22 cellular contexts compared by ENCODE assay signal in genomic region chr2:185526156-185526555, GRCh38.
"Had no signal": no experiment of that assay in that cellular context is flagged by ENCODE, and none has a peak within 500 bp of the region (broad histone marks: within the 10 kb centered on the region; RNA-seq: fewer than 3 reads in every experiment).

No MANE protein-coding gene starts in this region.

- H3K4me1 ChIP-seq: colonic mucosa, esophagus muscularis mucosa, foreskin keratinocyte, gastrocnemius medialis, gastroesophageal sphincter, heart left ventricle, heart right ventricle had no signal

- DNase-seq: colonic mucosa; cortex of kidney; dermis blood vessel endothelial cell; effector CD4-positive, alpha-beta T cell; effector CD8-positive, alpha-beta T cell; effector memory CD4-positive, alpha-beta T cell; effector memory CD8-positive, alpha-beta T cell; endodermal cell; erythroblast; foreskin fibroblast; foreskin keratinocyte; foreskin melanocyte; gastrocnemius medialis; glutamatergic neuron; heart left ventricle; heart right ventricle had no signal

- H3K27me3 ChIP-seq: colonic mucosa, dorsolateral prefrontal cortex, esophagus muscularis mucosa, foreskin keratinocyte, gastrocnemius medialis, gastroesophageal sphincter, heart left ventricle, heart right ventricle had no signal

- H3K4me3 ChIP-seq: colonic mucosa, coronary artery, dorsolateral prefrontal cortex, esophagus muscularis mucosa, gastrocnemius medialis, gastroesophageal sphincter, heart left ventricle, heart right ventricle had no signal

- H3K27ac ChIP-seq: colonic mucosa, coronary artery, dorsolateral prefrontal cortex, epithelial cell of prostate, esophagus muscularis mucosa, foreskin keratinocyte, gastrocnemius medialis, gastroesophageal sphincter, heart left ventricle, heart right ventricle had no signal

- ATAC-seq: effector memory CD8-positive, alpha-beta T cell; esophagus mucosa; foreskin keratinocyte; gastrocnemius medialis; gastroesophageal sphincter; heart left ventricle; heart right ventricle had no signal

- H3K9me3 ChIP-seq: colonic mucosa, gastrocnemius medialis had no signal

- H3K36me3 ChIP-seq: colonic mucosa, esophagus muscularis mucosa, gastrocnemius medialis, gastroesophageal sphincter, heart left ventricle, heart right ventricle had no signal
